9 cellular contexts compared by ENCODE assay signal in genomic region chrX:427812-428725, GRCh38. TPM values are rescaled to one million over a fixed set of nuclear protein-coding genes. Genes with fewer than 3 reads are reported as not detected.
DNase-seq lines count a peak whose midpoint lies in the region; ATAC-seq and TF ChIP-seq lines count a peak whose summit lies in the region.
"Had no signal": no experiment of that assay in that cellular context is flagged by ENCODE, and none has a peak within 500 bp of the region (broad histone marks: within the 10 kb centered on the region; RNA-seq: fewer than 3 reads in every experiment).

No MANE protein-coding gene starts in this region.

- H3K9me3 Mint-ChIP-seq in T-helper 2 cell treated with Interferon-gamma antibody and Interleukin-4, amounts not matched to agents 5 μg/mL and 100 μg/mL, for 36 hours, result no peaks in the 10 kb centered on the region
- H3K9me3 Mint-ChIP-seq in T-cell (no peaks in the 10 kb centered on the region), glutamatergic neuron (ENCODE audit: unreplicated experiment) (peaks cover 13% of the 10 kb centered on the region)
- H3K9me3 Mint-ChIP-seq in stimulated activated effector memory CD8-positive, alpha-beta T cell treated with anti-CD3 and anti-CD28 coated beads, Interleukin-12 subunit alpha, Interleukin-12 subunit beta, amount 100 ng/mL, for 72 hours, result no peaks in the 10 kb centered on the region

- no peak overlapping the region for H3K27ac Mint-ChIP-seq in T-helper 2 cell treated with Interferon-gamma antibody and Interleukin-4, amounts not matched to agents 5 μg/mL and 100 μg/mL, for 36 hours
- H3K27ac Mint-ChIP-seq in T-cell (no peak overlapping the region), glutamatergic neuron (ENCODE audit: unreplicated experiment) (no peak overlapping the region)
- no peak overlapping the region for H3K27ac Mint-ChIP-seq in stimulated activated effector memory CD8-positive, alpha-beta T cell treated with anti-CD3 and anti-CD28 coated beads, Interleukin-12 subunit alpha, Interleukin-12 subunit beta, amount 100 ng/mL, for 72 hours

- no peak for ATAC-seq in T-cell (replicated peaks in 1 of 4)
- no peak for ATAC-seq in stimulated activated effector memory CD8-positive, alpha-beta T cell treated with anti-CD3 and anti-CD28 coated beads, Interleukin-12 subunit alpha, Interleukin-12 subunit beta, amount 100 ng/mL, for 72 hours
- no peak for ATAC-seq in HG02938 (IDR thresholded peaks at IDR 0.05; ENCODE audit: unreplicated experiment)

- H3K27me3 ChIP-seq in adrenal gland, result peaks cover 8% of the 10 kb centered on the region

- TF ChIP-seq CTCF in glutamatergic neuron (IDR thresholded peaks at IDR 0.05; ENCODE audit: partially characterized antibody, unreplicated experiment) (peak; percentile 41), adrenal gland (IDR thresholded peaks at IDR 0.05) (no peak)

- H3K27me3 Mint-ChIP-seq in T-helper 2 cell treated with Interferon-gamma antibody and Interleukin-4, amounts not matched to agents 5 μg/mL and 100 μg/mL, for 36 hours (ENCODE audit: low read depth), result peaks cover 13% of the 10 kb centered on the region
- peaks cover 14 to 44% of the 10 kb centered on the region in 2 donors for H3K27me3 Mint-ChIP-seq in T-cell
- peaks cover 11% of the 10 kb centered on the region for H3K27me3 Mint-ChIP-seq in glutamatergic neuron (ENCODE audit: unreplicated experiment)

- 16 to 37% (median 21%) methylated on average over 15 to 56 of the region's 56 CpGs for WGBS in adrenal gland, 4 donors

- H3K4me1 Mint-ChIP-seq in T-helper 2 cell treated with Interferon-gamma antibody and Interleukin-4, amounts not matched to agents 5 μg/mL and 100 μg/mL, for 36 hours (ENCODE audit: low read depth), result peaks cover 3% of the 10 kb centered on the region
- peaks cover 4 to 8% (median 4%) of the 10 kb centered on the region in 3 donors for H3K4me1 Mint-ChIP-seq in T-cell
- H3K4me1 Mint-ChIP-seq in glutamatergic neuron (ENCODE audit: low read depth, unreplicated experiment), result peaks cover 1% of the 10 kb centered on the region
- H3K4me1 Mint-ChIP-seq in stimulated activated effector memory CD8-positive, alpha-beta T cell treated with anti-CD3 and anti-CD28 coated beads, Interleukin-12 subunit alpha, Interleukin-12 subunit beta, amount 100 ng/mL, for 72 hours, result no peaks in the 10 kb centered on the region

- DNase-seq in T-helper 2 cell treated with Interferon-gamma antibody and Interleukin-4, amounts not matched to agents 5 μg/mL and 100 μg/mL, for 36 hours (ENCODE audit: low spot score), result no peak
- DNase-seq in T-helper 2 cell, result no peak
- no peak for DNase-seq in T-cell
- DNase-seq in glutamatergic neuron, result peak; percentile 74
- no peak for DNase-seq in stimulated activated effector memory CD8-positive, alpha-beta T cell treated with anti-CD3 and anti-CD28 coated beads, Interleukin-12 subunit alpha, Interleukin-12 subunit beta, amount 100 ng/mL, for 72 hours (ENCODE audit: low spot score in 2 of 2)
- no peak for DNase-seq in cortex of kidney (lab: John Stamatoyannopoulos, UW)
- DNase-seq in adrenal gland, result no peak
- DNase-seq: DMS153 had no signal

- H3K4me3 Mint-ChIP-seq in T-helper 2 cell treated with Interferon-gamma antibody and Interleukin-4, amounts not matched to agents 5 μg/mL and 100 μg/mL, for 36 hours, result peak overlapping the region; percentile 67
- H3K4me3 Mint-ChIP-seq in T-cell (peak overlapping the region; percentile 28 to 59 (median 55)), glutamatergic neuron (ENCODE audit: unreplicated experiment) (peak overlapping the region; percentile 81)
- peak overlapping the region; percentile 28 for H3K4me3 Mint-ChIP-seq in stimulated activated effector memory CD8-positive, alpha-beta T cell treated with anti-CD3 and anti-CD28 coated beads, Interleukin-12 subunit alpha, Interleukin-12 subunit beta, amount 100 ng/mL, for 72 hours

- no peak for TF ChIP-seq POLR2A in adrenal gland (IDR thresholded peaks at IDR 0.05)

- intact Hi-C loops in adrenal gland (cut with DNase I), result no loop called here

- H3K4me3 ChIP-seq in adrenal gland, result no peak overlapping the region

- no peaks in the 10 kb centered on the region for H3K36me3 Mint-ChIP-seq in T-helper 2 cell treated with Interferon-gamma antibody and Interleukin-4, amounts not matched to agents 5 μg/mL and 100 μg/mL, for 36 hours (ENCODE audit: low read depth)
- no peaks in the 10 kb centered on the region for H3K36me3 Mint-ChIP-seq in T-cell
- H3K36me3 Mint-ChIP-seq in glutamatergic neuron (ENCODE audit: unreplicated experiment), result no peaks in the 10 kb centered on the region
- no peaks in the 10 kb centered on the region for H3K36me3 Mint-ChIP-seq in stimulated activated effector memory CD8-positive, alpha-beta T cell treated with anti-CD3 and anti-CD28 coated beads, Interleukin-12 subunit alpha, Interleukin-12 subunit beta, amount 100 ng/mL, for 72 hours

- H3K4me1 ChIP-seq in adrenal gland (replicated peaks in 1 of 2), result no peaks in the 10 kb centered on the region

- CTCF ChIA-PET in T-cell (lab: Charles Lee), result no interaction called here

- POLR2A ChIA-PET in T-cell (lab: Charles Lee), result no interaction called here

- no peaks in the 10 kb centered on the region for H3K36me3 ChIP-seq in adrenal gland (replicated peaks in 1 of 2)

- H3K9me3 ChIP-seq in adrenal gland (replicated peaks in 1 of 3), result no peaks in the 10 kb centered on the region

- H3K27ac ChIP-seq in adrenal gland, result no peak overlapping the region

RNA-seq across cellular contexts. Expression of gene PPP2R3B, which starts 41.4 kb away (rescaled TPM):
- total RNA-seq in T-cell (10 to 100 TPM; 30.5 to 56.5 (median 46.6) TPM), glutamatergic neuron (ENCODE audit: unreplicated experiment) (36.1 TPM), adrenal gland (10 to 100 TPM in 5 of 8 donors, 1 to 10 TPM in 3; 5.6 to 22.1 (median 12.5) TPM)
- polyA plus RNA-seq in adrenal gland, result 100 to 1,000 TPM in 1 of 3 donors, 10 to 100 TPM in 1, 1 to 10 TPM in 1; 2.1 to 112 (median 68.8) TPM

Comparison
In these comparisons a context has a peak if more than half of its experiments do, and no peak if none do; other contexts are left out.
1. H3K4me3 Mint-ChIP-seq: peak in every context shown above with its lines; median percentile 81 in glutamatergic neuron; 67 in T-helper 2 cell treated with Interferon-gamma antibody and Interleukin-4, amounts not matched to agents 5 μg/mL and 100 μg/mL, for 36 hours; 55 in T-cell; 28 in stimulated activated effector memory CD8-positive, alpha-beta T cell treated with anti-CD3 and anti-CD28 coated beads, Interleukin-12 subunit alpha, Interleukin-12 subunit beta, amount 100 ng/mL, for 72 hours.